Comparison of ENCODE assay signal across 1 cellular context in genomic region chr16:75477680-75478473, GRCh38.
TF ChIP-seq lines count a peak whose summit lies in the region.

No MANE protein-coding gene starts in this region.

TF ChIP-seq in WTC11, 78 proteins besides CTCF, POLR2A, EP300 and RAD21 (continued from another document):
- TF ChIP-seq FOXP4 (CRISPR knock-in tag; IDR thresholded peaks at IDR 0.05) (no peak), EMX1 (CRISPR knock-in tag; IDR thresholded peaks at IDR 0.05) (no peak), ZNF138 (CRISPR knock-in tag; conservative IDR thresholded peaks at IDR 0.05) (no peak), ZNF671 (CRISPR knock-in tag; IDR thresholded peaks at IDR 0.05) (no peak), ZNF219 (CRISPR knock-in tag; IDR thresholded peaks at IDR 0.05; ENCODE audit: borderline replicate concordance) (no peak)
